ENCODE assay signal across 21 cellular contexts in genomic region chr18:44764863-44765262, GRCh38.
"Had no signal": no experiment of that assay in that cellular context is flagged by ENCODE, and none has a peak within 500 bp of the region (broad histone marks: within the 10 kb centered on the region; RNA-seq: fewer than 3 reads in every experiment).

No MANE protein-coding gene starts in this region.

- DNase-seq: activated CD4-positive, alpha-beta memory T cell treated with anti-CD3 and anti-CD28 coated beads for 36 hours; activated CD4-positive, alpha-beta T cell treated with anti-CD3 and anti-CD28 coated beads for 4 hours; activated naive CD4-positive, alpha-beta T cell; activated naive CD8-positive, alpha-beta T cell treated with anti-CD3 and anti-CD28 coated beads for 36 hours; activated T-cell treated with anti-CD3 and anti-CD28 coated beads for 4 hours; amniotic stem cell; dermis blood vessel endothelial cell; effector memory CD4-positive, alpha-beta T cell; hypothalamus; islet precursor cell; mammary epithelial cell; spleen; stimulated activated naive CD4-positive, alpha-beta T cell treated with Interleukin-2 at 50 U/mL for 16 hours; SW 1271; T-helper 2 cell; tibial artery had no signal

- H3K36me3 Mint-ChIP-seq: activated CD4-positive, alpha-beta memory T cell treated with anti-CD3 and anti-CD28 coated beads for 36 hours; activated naive CD8-positive, alpha-beta T cell treated with anti-CD3 and anti-CD28 coated beads for 36 hours; WTC11 had no signal

- H3K27ac Mint-ChIP-seq: activated CD4-positive, alpha-beta memory T cell treated with anti-CD3 and anti-CD28 coated beads for 36 hours; activated naive CD8-positive, alpha-beta T cell treated with anti-CD3 and anti-CD28 coated beads for 36 hours; WTC11 had no signal

- H3K4me3 ChIP-seq: cardiac muscle cell, spleen, tibial artery had no signal

- H3K9me3 Mint-ChIP-seq: activated CD4-positive, alpha-beta memory T cell treated with anti-CD3 and anti-CD28 coated beads for 36 hours had no signal

- H3K36me3 ChIP-seq: cardiac muscle cell, spleen, tibial artery had no signal

- H3K27ac ChIP-seq: cardiac muscle cell, tibial artery had no signal

- FAIRE-seq: endothelial cell of umbilical vein, urothelium cell line had no signal

- H3K4me3 Mint-ChIP-seq: activated CD4-positive, alpha-beta memory T cell treated with anti-CD3 and anti-CD28 coated beads for 36 hours; activated naive CD8-positive, alpha-beta T cell treated with anti-CD3 and anti-CD28 coated beads for 36 hours; WTC11 had no signal

- H3K27me3 ChIP-seq: cardiac muscle cell, spleen, tibial artery had no signal

- ATAC-seq: sciatic nerve, WTC11 had no signal

- H3K9me3 ChIP-seq: spleen, tibial artery had no signal
